ENCODE assay signal across 21 cellular contexts in the genomic region with DNA sequence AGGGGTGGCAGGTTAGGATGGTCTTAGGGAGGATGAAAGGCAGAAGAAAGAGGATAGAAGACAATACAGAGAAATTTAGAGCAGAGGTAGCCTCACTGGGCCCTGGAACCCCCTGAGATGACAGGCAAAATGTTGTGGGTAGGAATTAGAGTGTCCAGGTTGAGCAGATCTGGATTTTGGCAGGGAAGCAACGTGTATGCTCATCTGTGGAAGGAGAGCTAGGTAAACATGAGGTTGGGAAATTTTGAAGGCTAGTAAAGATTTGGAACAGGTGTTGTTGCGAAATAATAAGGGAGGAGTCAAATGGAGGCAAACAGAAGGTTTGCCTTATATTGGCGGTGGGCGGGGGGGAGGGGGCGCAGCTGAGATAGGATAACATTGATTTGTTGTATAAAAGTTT. TPM values are rescaled to one million over a fixed set of nuclear protein-coding genes. Genes with fewer than 3 reads are reported as not detected.
DNase-seq lines count a peak whose midpoint lies in the region; FAIRE-seq and TF ChIP-seq lines count a peak whose summit lies in the region.
"Had no signal": no experiment of that assay in that cellular context is flagged by ENCODE, and none has a peak within 500 bp of the region (broad histone marks: within the 10 kb centered on the region; RNA-seq: fewer than 3 reads in every experiment).

No MANE protein-coding gene starts in this region.

- TF ChIP-seq POLR2A in H1 (IDR thresholded peaks at IDR 0.05; ENCODE audit: control extremely low read depth in 1 of 2, low read depth in 2 of 2, low read length in 2 of 2) (no peak), prostate gland (IDR thresholded peaks at IDR 0.05) (no peak)

- no peak overlapping the region for H3K27ac ChIP-seq in H1 (ENCODE audit: low read depth, low read length)
- peak overlapping the region; percentile 73 to 74 for H3K27ac ChIP-seq in prostate gland
- H3K27ac ChIP-seq: HL-60, Peyer's patch had no signal

- H4K20me1 ChIP-seq in H1 (replicated peaks in 1 of 2; ENCODE audit: control insufficient read depth in 1 of 2, insufficient read depth in 2 of 2, low read length in 2 of 2): no peaks in the 10 kb centered on the region

- no peak overlapping the region for H3K14ac ChIP-seq in H1 (ENCODE audit: insufficient read length)

- no peak overlapping the region for H3K4me3 ChIP-seq in H1 (ENCODE audit: extremely low read depth in 1 of 4, insufficient read depth in 2 of 4, low read depth in 3 of 4, low read length in 4 of 4)
- no peak overlapping the region for H3K4me3 ChIP-seq in prostate gland
- H3K4me3 ChIP-seq: Peyer's patch had no signal

- no peak overlapping the region for H3K4ac ChIP-seq in H1 (replicated peaks; ENCODE audit: insufficient read length, low read depth, low read length)

- H3K9me3 ChIP-seq in H1 (ENCODE audit: insufficient read depth in 2 of 2, low read depth in 1 of 2, low read length in 1 of 2) (no peaks in the 10 kb centered on the region), prostate gland (no peaks in the 10 kb centered on the region)
- H3K9me3 ChIP-seq: Peyer's patch had no signal

- no peak overlapping the region for H2BK5ac ChIP-seq in H1 (ENCODE audit: low read depth, low read length)

- H3K36me3 ChIP-seq in H1 (ENCODE audit: control insufficient read depth in 2 of 4, insufficient read depth in 4 of 4, low read length in 3 of 4) (no peaks in the 10 kb centered on the region), prostate gland (no peaks in the 10 kb centered on the region)
- H3K36me3 ChIP-seq: Peyer's patch had no signal

- CTCF ChIA-PET in H1 (lab: Charles Lee; ENCODE audit: partially characterized antibody): interaction anchor here (0.9 to 3.0 kb wide), 6 partner anchors 9 to 219 kb away, joined by 3 to 12 read pairs (median 4); no protein-coding TSS in a partner anchor

- no peak overlapping the region for H3K4me2 ChIP-seq in H1 (ENCODE audit: insufficient read depth in 1 of 2, low read depth in 2 of 2, low read length in 2 of 2)

- H3K4me1 ChIP-seq in H1 (replicated peaks in 1 of 4; ENCODE audit: control insufficient read depth in 3 of 4, insufficient read depth in 4 of 4, low read length in 3 of 4) (peaks cover 0 to 7% (median 2%) of the 10 kb centered on the region in 4 experiments; a peak in 2 of 7 replicates), prostate gland (replicated peaks) (peaks cover 6% of the 10 kb centered on the region)
- H3K4me1 ChIP-seq: Peyer's patch had no signal

- H3K9ac ChIP-seq in H1 (replicated peaks in 1 of 4; ENCODE audit: extremely low read depth in 1 of 4, low read depth in 3 of 4, low read length in 3 of 4): no peak overlapping the region

- no peak for FAIRE-seq in H1 (lab: Jason Lieb, UNC)
- FAIRE-seq: keratinocyte had no signal

- no peaks in the 10 kb centered on the region for H3K79me2 ChIP-seq in H1 (ENCODE audit: control insufficient read depth in 1 of 2, insufficient read depth in 2 of 2, low read length in 2 of 2)

- H2BK12ac ChIP-seq in H1 (ENCODE audit: low read depth, low read length): no peak overlapping the region

- no peaks in the 10 kb centered on the region for H3K23me2 ChIP-seq in H1 (ENCODE audit: low read depth, low read length)

- no peaks in the 10 kb centered on the region for H3K79me1 ChIP-seq in H1 (ENCODE audit: low read depth, low read length)

- TF ChIP-seq RAD21 in Ishikawa (IDR thresholded peaks at IDR 0.05; ENCODE audit: low read depth): no peak
- TF ChIP-seq RAD21 in H1 (IDR thresholded peaks at IDR 0.05 in 1 of 2, conservative IDR thresholded peaks at IDR 0.05 in 1 of 2; ENCODE audit: low read depth in 2 of 2, low read length in 2 of 2): no peak

- H3K27me3 ChIP-seq in H1 (replicated peaks in 1 of 4; ENCODE audit: control insufficient read depth in 3 of 4, extremely low read depth in 1 of 4, insufficient read depth in 3 of 4, low read length in 3 of 4) (no peaks in the 10 kb centered on the region), prostate gland (replicated peaks; ENCODE audit: insufficient read depth) (no peaks in the 10 kb centered on the region)
- H3K27me3 ChIP-seq: Peyer's patch had no signal

- WGBS in H1 (ENCODE audit: extremely low coverage in 1 of 2, insufficient coverage in 1 of 2, insufficient read length in 1 of 2, insufficient replicate concordance in 2 of 2, low coverage in 1 of 2, low lambda C conversion rate in 2 of 2, missing lambda C conversion rate in 1 of 2), 2 experiments: 90% methylated on average over 3 of the region's 5 CpGs; no CpG with 5 or more reads in 1 of the 2 experiments
- WGBS in prostate gland: 56% methylated on average over 5 of the region's 5 CpGs

- no peak overlapping the region for H2AFZ ChIP-seq in H1 (ENCODE audit: low read length)

- POLR2A ChIA-PET in H1 (lab: Charles Lee; ENCODE audit: partially characterized antibody): interaction anchor here (1.2 kb wide), 1 partner anchor 11 kb away, joined by 3 read pairs; no protein-coding TSS in a partner anchor

- H4K5ac ChIP-seq in H1 (ENCODE audit: insufficient read length, low read depth, low read length): no peak overlapping the region

- no peak overlapping the region for H2AK5ac ChIP-seq in H1 (ENCODE audit: low read depth, low read length)

- intact Hi-C loops in prostate gland (cut with DNase I): loop anchor here (5.0 kb wide), 1 partner anchor 479 kb away; no protein-coding TSS in a partner anchor

- no peak overlapping the region for H3K56ac ChIP-seq in H1 (replicated peaks; ENCODE audit: insufficient read length, low read depth, low read length)

- H2BK15ac ChIP-seq in H1 (ENCODE audit: low read length): 0 out of 2 replicates have a peak overlapping the region, but pooled peaks have one; percentile 11

- DNase-seq in NCI-H2196 (lab: John Stamatoyannopoulos, UW; ENCODE audit: unreplicated experiment): peak; percentile 51
- DNase-seq in H1 (ENCODE audit: low read depth in 1 of 2, low spot score in 2 of 2): no peak
- peak; percentile 79 for DNase-seq in prostate gland (ENCODE audit: low spot score)
- no peak for DNase-seq in D341Med (ENCODE audit: low spot score)
- DNase-seq in MV-4-11 (lab: John Stamatoyannopoulos, UW): no peak
- DNase-seq in 8988T: no peak
- DNase-seq: activated B cell treated with CpG ODN at 0.5 μM for 24 hours; activated CD8-positive, alpha-beta memory T cell treated with anti-CD3 and anti-CD28 coated beads, Interleukin-2, amount 10 ng/mL, durations not matched to agents 7 days and 5 days; activated naive CD4-positive, alpha-beta T cell treated with Interleukin-2 at 50 U/mL for 16 hours; activated T-cell treated with anti-CD3 and anti-CD28 coated beads, Interleukin-2, amount 50 U/mL, for 48 hours; Calu3; DND-41; glutamatergic neuron; mammary epithelial cell; NCI-H1105; NCI-H187 treated with DMSO at 0.1 percent for 48 hours; nephron progenitor cell; Peyer's patch had no signal

- TF ChIP-seq CTCF in H1 (IDR thresholded peaks at IDR 0.05; ENCODE audit: control extremely low read depth in 1 of 3, insufficient read depth in 1 of 3, low read depth in 1 of 3, low read length in 3 of 3) (no peak), prostate gland (IDR thresholded peaks at IDR 0.05) (no peak)

- TF ChIP-seq EP300 in Ishikawa (IDR thresholded peaks at IDR 0.05; ENCODE audit: borderline replicate concordance): no peak
- TF ChIP-seq EP300 in H1 (IDR thresholded peaks at IDR 0.05; ENCODE audit: borderline replicate concordance in 1 of 2, low read depth in 2 of 2, low read length in 2 of 2): no peak

- no peak overlapping the region; the same call in 1 of the 2 replicates for H3K18ac ChIP-seq in H1 (ENCODE audit: extremely low read depth, low read length)

- no peak overlapping the region for H2BK20ac ChIP-seq in H1 (ENCODE audit: low read length)

- no peak overlapping the region for H2BK120ac ChIP-seq in H1 (replicated peaks; ENCODE audit: low read depth, low read length)

- no peak overlapping the region for H4K8ac ChIP-seq in H1 (ENCODE audit: extremely low read depth, insufficient read depth, low read length)

- no peak overlapping the region for H3K23ac ChIP-seq in H1 (ENCODE audit: insufficient read length)

- H4K91ac ChIP-seq in H1 (replicated peaks; ENCODE audit: insufficient read length, low read length): no peak overlapping the region

TF ChIP-seq in Ishikawa, 13 proteins besides CTCF, POLR2A, EP300 and RAD21 (continues in another document):
- TF ChIP-seq TAF1 (IDR thresholded peaks at IDR 0.05; ENCODE audit: low read depth): no peak

RNA-seq across cellular contexts. Expression of a gene that starts 5.3 kb away (rescaled TPM):
- total RNA-seq in H1 (2021; fragmentation: NEBNext Ultra II Directional; extraction: Animal tissue kit (Norgen Biotek cat#: 25700)): 4.2 and 4.9 TPM in 2 replicates
- polyA plus RNA-seq in H1 (2011; rRNA removed): 2.2 and 4.1 TPM in 2 replicates
- 4.7 TPM for polyA plus RNA-seq in H1 (2011; cell fraction: cytosol; rRNA removed)
- 2.5 TPM for polyA plus RNA-seq in H1 (2011; cell fraction: nucleus; rRNA removed)
- polyA plus RNA-seq in H1 (2012, experiment 1 of 2): 4.0 to 6.3 TPM (median 4.3 TPM) in 4 replicates
- 1.0 TPM for polyA plus RNA-seq in H1 (2012, experiment 2 of 2)
- polyA plus RNA-seq in H1 (2013, experiment 1 of 2): 5.2 TPM
- 4.0 TPM for polyA plus RNA-seq in H1 (2013, experiment 2 of 2)
- 4.4 and 8.1 TPM in 2 replicates for polyA minus RNA-seq in H1 (2011; rRNA and poly(A)+ RNA removed)
- 2.3 TPM for polyA minus RNA-seq in H1 (2011; cell fraction: cytosol; rRNA and poly(A)+ RNA removed)
- 2.2 TPM for polyA minus RNA-seq in H1 (2011; cell fraction: nucleus; rRNA and poly(A)+ RNA removed)
- 10 to 100 TPM; 25.4 to 36.4 TPM for total RNA-seq in prostate gland

RNA-seq across cellular contexts. Expression of a gene that starts 16.3 kb away (rescaled TPM):
- 52.4 and 57.9 TPM in 2 replicates for total RNA-seq in H1 (2021; fragmentation: NEBNext Ultra II Directional; extraction: Animal tissue kit (Norgen Biotek cat#: 25700))
- 38.6 and 61.9 TPM in 2 replicates for polyA plus RNA-seq in H1 (2011; rRNA removed)
- polyA plus RNA-seq in H1 (2011; cell fraction: cytosol; rRNA removed): 52.7 TPM
- 17.3 TPM for polyA plus RNA-seq in H1 (2011; cell fraction: nucleus; rRNA removed)
- 42.6 to 56.6 TPM (median 47.7 TPM) in 4 replicates for polyA plus RNA-seq in H1 (2012, experiment 1 of 2)
- 14.2 TPM for polyA plus RNA-seq in H1 (2012, experiment 2 of 2)
- polyA plus RNA-seq in H1 (2013, experiment 1 of 2): 52.6 TPM
- 53.4 TPM for polyA plus RNA-seq in H1 (2013, experiment 2 of 2)
- 50.7 and 84.2 TPM in 2 replicates for polyA minus RNA-seq in H1 (2011; rRNA and poly(A)+ RNA removed)
- 28.2 TPM for polyA minus RNA-seq in H1 (2011; cell fraction: cytosol; rRNA and poly(A)+ RNA removed)
- polyA minus RNA-seq in H1 (2011; cell fraction: nucleus; rRNA and poly(A)+ RNA removed): 54.4 TPM
- 10 to 100 TPM in 1 of 2 donors, 1 to 10 TPM in 1; 9.0 to 14.5 TPM for total RNA-seq in prostate gland

RNA-seq across cellular contexts. Expression of a gene that starts 43.3 kb away (rescaled TPM):
- total RNA-seq in H1 (2021; fragmentation: NEBNext Ultra II Directional; extraction: Animal tissue kit (Norgen Biotek cat#: 25700)): 1,027 and 1,063 TPM in 2 replicates
- 225 and 511 TPM in 2 replicates for polyA plus RNA-seq in H1 (2011; rRNA removed)
- 1,076 TPM for polyA plus RNA-seq in H1 (2011; cell fraction: cytosol; rRNA removed)
- 299 TPM for polyA plus RNA-seq in H1 (2011; cell fraction: nucleus; rRNA removed)
- 1,882 to 2,192 TPM (median 1,951 TPM) in 4 replicates for polyA plus RNA-seq in H1 (2012, experiment 1 of 2)
- polyA plus RNA-seq in H1 (2012, experiment 2 of 2): 616 TPM
- polyA plus RNA-seq in H1 (2013, experiment 1 of 2): 1,593 TPM
- polyA plus RNA-seq in H1 (2013, experiment 2 of 2): 1,694 TPM
- 244 and 284 TPM in 2 replicates for polyA minus RNA-seq in H1 (2011; rRNA and poly(A)+ RNA removed)
- 172 TPM for polyA minus RNA-seq in H1 (2011; cell fraction: cytosol; rRNA and poly(A)+ RNA removed)
- 249 TPM for polyA minus RNA-seq in H1 (2011; cell fraction: nucleus; rRNA and poly(A)+ RNA removed)
- 1,000 to 10,000 TPM in 1 of 2 donors, 100 to 1,000 TPM in 1; 912 to 1,347 TPM for total RNA-seq in prostate gland

Comparison
In these comparisons a context has a peak if more than half of its experiments do, and no peak if none do; other contexts are left out.
1. DNase-seq: peak in NCI-H2196 (single experiment) and prostate gland (single experiment); none in H1 (0 of 2), D341Med (single experiment), MV-4-11 (single experiment) and 8988T (single experiment).